In the genomic region with DNA sequence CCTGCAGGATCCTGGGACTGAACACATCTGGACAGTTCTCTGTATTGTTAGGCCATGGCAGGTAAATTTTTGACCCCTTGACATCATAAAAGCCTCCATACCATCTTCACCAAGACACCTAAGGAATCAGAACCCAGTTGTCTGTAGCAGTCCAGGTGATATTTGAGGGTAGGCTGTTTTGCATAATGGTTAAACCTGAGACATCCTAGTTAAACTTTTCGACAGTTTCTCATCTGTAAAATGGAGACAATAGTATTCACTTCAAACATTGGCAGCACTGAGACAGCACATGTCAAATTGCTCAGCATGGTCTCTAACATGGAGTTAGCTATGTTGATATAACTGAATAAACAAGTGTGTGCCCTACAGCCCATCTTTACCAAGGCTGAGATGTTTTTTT, we compare ENCODE assay signal across 23 cellular contexts. TPM values are rescaled to one million over a fixed set of nuclear protein-coding genes. Genes with fewer than 3 reads are reported as not detected.
A peak's percentile ranks its signal among the peaks of the same experiment; 100 is the strongest.
DNase-seq lines count a peak whose midpoint lies in the region; ATAC-seq, FAIRE-seq and TF ChIP-seq lines count a peak whose summit lies in the region.
"Had no signal": no experiment of that assay in that cellular context is flagged by ENCODE, and none has a peak within 500 bp of the region (broad histone marks: within the 10 kb centered on the region; RNA-seq: fewer than 3 reads in every experiment).

No MANE protein-coding gene starts in this region.

- TF ChIP-seq EP300 in GM12878 (IDR thresholded peaks at IDR 0.05; ENCODE audit: borderline replicate concordance in 1 of 2, control insufficient read depth in 1 of 2, low read depth in 2 of 2, low read length in 2 of 2): no peak

- H3K4me2 ChIP-seq in GM12878 (ENCODE audit: control insufficient read depth, insufficient read depth): no peak overlapping the region

- POLR2A ChIA-PET in GM12878 (lab: Charles Lee): interaction anchor here (0.6 kb wide), 1 partner anchor 13 kb away, joined by 5 read pairs; no protein-coding TSS in a partner anchor

- no peaks in the 10 kb centered on the region for H3K79me2 ChIP-seq in GM12878 (ENCODE audit: control insufficient read depth, insufficient read depth, low read length)

- SMC1A ChIA-PET in GM12878 (lab: Charles Lee; ENCODE audit: uncharacterized antibody, unreplicated experiment): interaction anchor here (0.7 to 1.2 kb wide), 4 partner anchors 10 to 113 kb away, joined by 3 to 4 read pairs (median 3); no protein-coding TSS in a partner anchor

- H3K9me3 ChIP-seq in GM12878 (replicated peaks; ENCODE audit: control insufficient read depth, insufficient read depth, low read length) (no peaks in the 10 kb centered on the region), breast epithelium (no peaks in the 10 kb centered on the region)

- TF ChIP-seq CTCF in GM12878 (IDR thresholded peaks at IDR 0.05 in 2 of 3, conservative IDR thresholded peaks at IDR 0.05 in 1 of 3; ENCODE audit: control insufficient read depth in 2 of 3, extremely low read depth in 1 of 3, insufficient read depth in 1 of 3, low read depth in 3 of 3, low read length in 3 of 3): no peak
- no peak for TF ChIP-seq CTCF in breast epithelium (IDR thresholded peaks at IDR 0.05)
- TF ChIP-seq CTCF in brain microvascular endothelial cell (IDR thresholded peaks at IDR 0.05; ENCODE audit: low read depth, low read length, missing control alignments): no peak

- in situ Hi-C loops in GM12878 (cut with MboI) (loop anchor here (10.0 kb wide), 1 partner anchor 409 kb away; no protein-coding TSS in a partner anchor), brain microvascular endothelial cell (cut with HindIII; ENCODE audit: low pct_ligation_motif_present, low sequenced_read_pairs) (no loop called here)

- H3K27me3 ChIP-seq in GM12878 (replicated peaks in 1 of 2; ENCODE audit: control insufficient read depth in 2 of 2, insufficient read depth in 2 of 2, low read length in 1 of 2): no peaks in the 10 kb centered on the region
- H3K27me3 ChIP-seq in breast epithelium: no peaks in the 10 kb centered on the region
- no peaks in the 10 kb centered on the region for H3K27me3 ChIP-seq in brain microvascular endothelial cell (replicated peaks)

- no peaks in the 10 kb centered on the region; the same call in 1 of the 2 replicates for H3K4me1 ChIP-seq in GM12878 (ENCODE audit: control insufficient read depth, insufficient read depth, low read length)
- no peaks in the 10 kb centered on the region for H3K4me1 ChIP-seq in breast epithelium

- H3K36me3 ChIP-seq in GM12878 (ENCODE audit: control insufficient read depth in 2 of 2, insufficient read depth in 2 of 2, low read length in 1 of 2) (no peaks in the 10 kb centered on the region), breast epithelium (no peaks in the 10 kb centered on the region), brain microvascular endothelial cell (replicated peaks) (no peaks in the 10 kb centered on the region)

- DNase-seq in NCI-H146 (lab: John Stamatoyannopoulos, UW): peak; percentile 3
- no peak for DNase-seq in NCI-H146 treated with DMSO at 0.1 percent for 48 hours (lab: John Stamatoyannopoulos, UW; ENCODE audit: unreplicated experiment)
- DNase-seq in GM12878 (ENCODE audit: low read depth, low spot score): no peak
- DNase-seq in breast epithelium (ENCODE audit: low spot score in 2 of 2): no peak
- DNase-seq in brain microvascular endothelial cell: no peak
- DNase-seq in NCI-H1694 treated with DMSO at 0.1 percent for 48 hours (lab: John Stamatoyannopoulos, UW): no peak
- DNase-seq: AML-193, NCI-H1105, NCI-H187 treated with DMSO at 0.1 percent for 48 hours, NCI-H446, NCI-H82, PC-3, RPMI8226, SIG-M5, T-cell had no signal

- TF ChIP-seq POLR2A in GM12878 (IDR thresholded peaks at IDR 0.05; ENCODE audit: low read depth, low read length) (no peak), breast epithelium (IDR thresholded peaks at IDR 0.05) (no peak)

- H4K20me1 ChIP-seq in GM12878 (ENCODE audit: control insufficient read depth, insufficient read depth): no peaks in the 10 kb centered on the region

- no peak overlapping the region for H3K4me3 ChIP-seq in GM12878
- no peak overlapping the region for H3K4me3 ChIP-seq in breast epithelium
- H3K4me3 ChIP-seq in brain microvascular endothelial cell (ENCODE audit: low read depth, low read length): no peak overlapping the region

- FAIRE-seq in GM12878 (lab: Jason Lieb, UNC): peak; percentile 31
- FAIRE-seq: D721Med, GM12892, H54 had no signal

- H3K9ac ChIP-seq in GM12878 (ENCODE audit: control insufficient read depth, insufficient read depth, low read length): no peak overlapping the region

- CTCF ChIA-PET in GM12878 (lab: Yijun Ruan, JAX): interaction anchor here (1.2 to 4.8 kb wide), 5 partner anchors 110 to 171 kb away, joined by 4 to 35 read pairs (median 12); no protein-coding TSS in a partner anchor

- WGBS in GM12878 (ENCODE audit: insufficient coverage, insufficient replicate concordance, low lambda C conversion rate, missing lambda C conversion rate): 0% methylated on average over 1 of the region's 1 CpG

- TF ChIP-seq RAD21 in GM12878 (IDR thresholded peaks at IDR 0.05; ENCODE audit: insufficient read depth, low read depth, low read length): no peak

- ATAC-seq in GM19043 (IDR thresholded peaks at IDR 0.05; ENCODE audit: low read depth, unreplicated experiment) (peak; percentile 54), HG02798 (IDR thresholded peaks at IDR 0.05; ENCODE audit: poor library complexity, unreplicated experiment) (peak; percentile 41), GM12878 (no peak)
- ATAC-seq: PC-3, SK-N-SH treated with all-trans-retinoic acid at 6 μM for 48 hours, T-cell had no signal

- intact Hi-C loops in GM12878 (cut with micrococcal nuclease; ENCODE audit: unreplicated experiment) (loop anchor here (2.0 to 5.0 kb wide), 3 partner anchors 169 to 412 kb away; no protein-coding TSS in a partner anchor), breast epithelium (cut with DNase I; ENCODE audit: low total_unique reads) (no loop called here)

- RAD21 ChIA-PET in GM12878 (lab: Charles Lee; ENCODE audit: unreplicated experiment): interaction anchor here (0.7 to 1.0 kb wide), 2 partner anchors 109 to 113 kb away, joined by 4 read pairs; no protein-coding TSS in a partner anchor

- H2AFZ ChIP-seq in GM12878 (ENCODE audit: control insufficient read depth, low read depth, low read length): no peak overlapping the region

- H3K27ac ChIP-seq in GM12878 (ENCODE audit: control insufficient read depth, insufficient read depth) (no peak overlapping the region), breast epithelium (no peak overlapping the region), brain microvascular endothelial cell (no peak overlapping the region)
- H3K27ac ChIP-seq: 22Rv1, C4-2B had no signal

- BruUV-seq in GM12878 (replicated peaks; lab: Mats Ljungman, UMichigan): no TSS peak

RNA-seq across cellular contexts. Expression of a gene that starts 24.8 kb away (rescaled TPM):
- 86.5 and 96.5 TPM in 2 replicates for total RNA-seq in GM12878 (2013; cell fraction: nucleolus; rRNA removed)
- total RNA-seq in GM12878 (2014; rRNA removed) (55.6 and 61.5 TPM in 2 replicates), GM12878 (2014; rRNA removed; fragmentation: Illumina TruSeq; extraction: Trizol) (92.2 and 92.7 TPM in 2 replicates), GM12878 (2021) (111 and 113 TPM in 2 replicates), breast epithelium (10 to 100 TPM; 57.0 to 86.1 (median 66.1) TPM)
- polyA plus RNA-seq in GM12878 (2011; ENCODE audit: low read depth): 46.1 TPM
- polyA plus RNA-seq in GM12878 (2011; rRNA removed) (128 and 158 TPM in 2 replicates), GM12878 (2014; fragmentation: Illumina TruSeq; extraction: Trizol) (125 and 161 TPM in 2 replicates), GM12878 (2014; fragmentation: Nextera tagmentation; extraction: Ambion mirVana) (100 to 1,000 TPM; 196 to 565 TPM), GM12878 (2014; rRNA removed) (66.8 and 73.9 TPM in 2 replicates), GM12878 (2016; fragmentation: Nextera tagmentation; extraction: Ambion mirVana) (100 to 1,000 TPM; 290 to 309 TPM)
- polyA plus RNA-seq in GM12878 (2011; cell fraction: cytosol; rRNA removed): 53.6 and 63.0 TPM in 2 replicates
- polyA plus RNA-seq in GM12878 (2011; cell fraction: nucleus; rRNA removed): 81.7 and 136 TPM in 2 replicates
- 85.1 and 101 TPM in 2 replicates for polyA plus RNA-seq in GM12878 (2012)
- 89.7 and 107 TPM in 2 replicates for polyA minus RNA-seq in GM12878 (2011; rRNA and poly(A)+ RNA removed)
- polyA minus RNA-seq in GM12878 (2011; cell fraction: cytosol; rRNA and poly(A)+ RNA removed): 42.2 and 63.3 TPM in 2 replicates
- polyA minus RNA-seq in GM12878 (2011; cell fraction: nucleus; rRNA and poly(A)+ RNA removed): 36.1 and 50.7 TPM in 2 replicates

RNA-seq across cellular contexts. Expression of a gene that starts 27.3 kb away (rescaled TPM):
- total RNA-seq in GM12878 (2013; cell fraction: nucleolus; rRNA removed): 3.6 and 4.8 TPM in 2 replicates
- total RNA-seq in GM12878 (2014; rRNA removed) (6.0 and 7.5 TPM in 2 replicates), GM12878 (2014; rRNA removed; fragmentation: Illumina TruSeq; extraction: Trizol) (26.6 and 28.2 TPM in 2 replicates), GM12878 (2021) (28.6 and 33.8 TPM in 2 replicates), breast epithelium (10 to 100 TPM in 1 of 3 donors, 1 to 10 TPM in 2; 6.3 to 12.0 (median 8.2) TPM)
- 3.9 TPM for polyA plus RNA-seq in GM12878 (2011; ENCODE audit: low read depth)
- polyA plus RNA-seq in GM12878 (2011; rRNA removed) (31.4 and 48.4 TPM in 2 replicates), GM12878 (2014; fragmentation: Illumina TruSeq; extraction: Trizol) (41.9 and 46.5 TPM in 2 replicates), GM12878 (2014; fragmentation: Nextera tagmentation; extraction: Ambion mirVana) (10 to 100 TPM; 54.8 to 60.6 TPM), GM12878 (2014; rRNA removed) (19.6 and 26.8 TPM in 2 replicates), GM12878 (2016; fragmentation: Nextera tagmentation; extraction: Ambion mirVana) (10 to 100 TPM; 55.7 to 57.1 TPM)
- 11.6 and 16.2 TPM in 2 replicates for polyA plus RNA-seq in GM12878 (2011; cell fraction: cytosol; rRNA removed)
- 6.4 and 8.4 TPM in 2 replicates for polyA plus RNA-seq in GM12878 (2011; cell fraction: nucleus; rRNA removed)
- 16.9 and 21.0 TPM in 2 replicates for polyA plus RNA-seq in GM12878 (2012)
- polyA minus RNA-seq in GM12878 (2011; rRNA and poly(A)+ RNA removed): 2.2 and 5.0 TPM in 2 replicates
- polyA minus RNA-seq in GM12878 (2011; cell fraction: cytosol; rRNA and poly(A)+ RNA removed): 1.2 and 4.4 TPM in 2 replicates
- 1.3 and 2.3 TPM in 2 replicates for polyA minus RNA-seq in GM12878 (2011; cell fraction: nucleus; rRNA and poly(A)+ RNA removed)

RNA-seq across cellular contexts. Expression of a gene that starts 27.5 kb away (rescaled TPM):
- 44.7 and 45.5 TPM in 2 replicates for total RNA-seq in GM12878 (2013; cell fraction: nucleolus; rRNA removed)
- 32.1 and 35.1 TPM in 2 replicates for total RNA-seq in GM12878 (2014; rRNA removed)
- 30.4 and 32.9 TPM in 2 replicates for total RNA-seq in GM12878 (2014; rRNA removed; fragmentation: Illumina TruSeq; extraction: Trizol)
- 35.8 and 38.1 TPM in 2 replicates for total RNA-seq in GM12878 (2021)
- 26.8 TPM for polyA plus RNA-seq in GM12878 (2011; ENCODE audit: low read depth)
- 48.7 and 71.6 TPM in 2 replicates for polyA plus RNA-seq in GM12878 (2011; rRNA removed)
- polyA plus RNA-seq in GM12878 (2011; cell fraction: cytosol; rRNA removed): 18.0 and 28.8 TPM in 2 replicates
- polyA plus RNA-seq in GM12878 (2011; cell fraction: nucleus; rRNA removed): 33.2 and 46.6 TPM in 2 replicates
- 35.9 and 36.0 TPM in 2 replicates for polyA plus RNA-seq in GM12878 (2012)
- 52.5 and 59.2 TPM in 2 replicates for polyA plus RNA-seq in GM12878 (2014; fragmentation: Illumina TruSeq; extraction: Trizol)
- 10 to 100 TPM; 24.4 to 29.8 TPM for polyA plus RNA-seq in GM12878 (2014; fragmentation: Nextera tagmentation; extraction: Ambion mirVana)
- 35.3 and 39.6 TPM in 2 replicates for polyA plus RNA-seq in GM12878 (2014; rRNA removed)
- polyA plus RNA-seq in GM12878 (2016; fragmentation: Nextera tagmentation; extraction: Ambion mirVana): 10 to 100 TPM; 50.5 to 53.3 TPM
- polyA minus RNA-seq in GM12878 (2011; rRNA and poly(A)+ RNA removed): 20.3 and 20.5 TPM in 2 replicates
- 10.8 and 11.3 TPM in 2 replicates for polyA minus RNA-seq in GM12878 (2011; cell fraction: cytosol; rRNA and poly(A)+ RNA removed)
- polyA minus RNA-seq in GM12878 (2011; cell fraction: nucleus; rRNA and poly(A)+ RNA removed): 33.6 and 57.3 TPM in 2 replicates
- total RNA-seq in breast epithelium: 10 to 100 TPM; 31.5 to 40.6 (median 37.2) TPM

RNA-seq across cellular contexts. Expression of a gene that starts 48.2 kb away (rescaled TPM):
- total RNA-seq in GM12878 (2013; cell fraction: nucleolus; rRNA removed): not detected in 2 replicates
- 0.05 TPM in 1 of 2 replicates, not detected in the other for total RNA-seq in GM12878 (2014; rRNA removed)
- total RNA-seq in GM12878 (2014; rRNA removed; fragmentation: Illumina TruSeq; extraction: Trizol): 0.04 TPM in 1 of 2 replicates, not detected in the other
- 0.03 and 0.05 TPM in 2 replicates for total RNA-seq in GM12878 (2021)
- not detected for polyA plus RNA-seq in GM12878 (2011; ENCODE audit: low read depth)
- 0.01 TPM in 1 of 2 replicates, not detected in the other for polyA plus RNA-seq in GM12878 (2011; rRNA removed)
- polyA plus RNA-seq in GM12878 (2011; cell fraction: cytosol; rRNA removed): 0.01 and 0.02 TPM in 2 replicates
- 0.03 and 0.06 TPM in 2 replicates for polyA plus RNA-seq in GM12878 (2011; cell fraction: nucleus; rRNA removed)
- polyA plus RNA-seq in GM12878 (2012): 0.03 TPM in 1 of 2 replicates, not detected in the other
- polyA plus RNA-seq in GM12878 (2014; fragmentation: Illumina TruSeq; extraction: Trizol): 0.06 and 0.09 TPM in 2 replicates
- under 1 TPM in 1 of 2 experiments, not detected in 1; 0.02 TPM for polyA plus RNA-seq in GM12878 (2014; fragmentation: Nextera tagmentation; extraction: Ambion mirVana)
- 0.03 and 0.08 TPM in 2 replicates for polyA plus RNA-seq in GM12878 (2014; rRNA removed)
- under 1 TPM; 0.05 to 0.09 TPM for polyA plus RNA-seq in GM12878 (2016; fragmentation: Nextera tagmentation; extraction: Ambion mirVana)
- not detected in 2 replicates for polyA minus RNA-seq in GM12878 (2011; rRNA and poly(A)+ RNA removed)
- polyA minus RNA-seq in GM12878 (2011; cell fraction: cytosol; rRNA and poly(A)+ RNA removed): 0.10 TPM in 1 of 2 replicates, not detected in the other
- not detected in 2 replicates for polyA minus RNA-seq in GM12878 (2011; cell fraction: nucleus; rRNA and poly(A)+ RNA removed)
- under 1 TPM in 2 of 3 donors, not detected in 1; under 0.01 to 0.15 TPM for total RNA-seq in breast epithelium
